17 cellular contexts compared by ENCODE assay signal in genomic region chr6:43091020-43091419, GRCh38. TPM values are rescaled to one million over a fixed set of nuclear protein-coding genes. Genes with fewer than 3 reads are reported as not detected.
A peak's percentile ranks its signal among the peaks of the same experiment; 100 is the strongest.
DNase-seq lines count a peak whose midpoint lies in the region; ATAC-seq and TF ChIP-seq lines count a peak whose summit lies in the region.
"Had no signal": no experiment of that assay in that cellular context is flagged by ENCODE, and none has a peak within 500 bp of the region (broad histone marks: within the 10 kb centered on the region; RNA-seq: fewer than 3 reads in every experiment).

No MANE protein-coding gene starts in this region.

- DNase-seq in RWPE1 (ENCODE audit: low spot score) (no peak), prostate gland (ENCODE audit: low spot score) (no peak), superior temporal gyrus (ENCODE audit: extremely low spot score) (no peak), erythroblast (lab: John Stamatoyannopoulos, UW) (no peak)
- DNase-seq in activated T-cell treated with anti-CD3 and anti-CD28 coated beads, Interleukin-2, amount 50 U/mL, for 1 hour = no peak
- DNase-seq: activated gamma-delta T cell treated with Interleukin-2 at 50 U/mL for 16 hours; anterior cingulate cortex; MV-4-11; NCI-H774; sigmoid colon; stimulated activated CD4-positive, alpha-beta T cell treated with anti-CD3 and anti-CD28 coated beads, Interleukin-4, amount 100 ng/mL, for 24 hours; T-helper 17 cell had no signal

- no peak overlapping the region for H3K9ac ChIP-seq in iPS-18a (ENCODE audit: low read length)

- no peak for TF ChIP-seq POLR2A in prostate gland (IDR thresholded peaks at IDR 0.05)
- no peak for TF ChIP-seq POLR2A in erythroblast (IDR thresholded peaks at IDR 0.05; ENCODE audit: low read length)

- TF ChIP-seq CTCF in C4-2B (conservative IDR thresholded peaks at IDR 0.05) (no peak), RWPE1 (conservative IDR thresholded peaks at IDR 0.05; ENCODE audit: low read depth) (no peak), prostate gland (IDR thresholded peaks at IDR 0.05) (no peak)

- H3K36me3 ChIP-seq in iPS-18a (ENCODE audit: control insufficient read depth, low read depth, low read length) (no peaks in the 10 kb centered on the region), prostate gland (no peaks in the 10 kb centered on the region)
- H3K36me3 ChIP-seq: HAP-1, neutrophil, sigmoid colon had no signal

- H3K27ac ChIP-seq in C4-2B (peak overlapping the region; percentile 74), RWPE1 (peak overlapping the region; percentile 32), iPS-18a (ENCODE audit: low read length) (peak overlapping the region; percentile 56), prostate gland (peak overlapping the region; percentile 79 to 80)
- H3K27ac ChIP-seq: neutrophil, sigmoid colon had no signal

- peak overlapping the region; percentile 46 for H3K4me3 ChIP-seq in iPS-18a (ENCODE audit: low read length)
- H3K4me3 ChIP-seq in prostate gland = no peak overlapping the region
- H3K4me3 ChIP-seq: HAP-1, sigmoid colon had no signal

- H3K4me1 ChIP-seq in iPS-18a (ENCODE audit: control insufficient read depth, low read depth, low read length) = peaks cover 43% of the 10 kb centered on the region
- H3K4me1 ChIP-seq in prostate gland (replicated peaks) = peaks cover 32% of the 10 kb centered on the region

- CTCF ChIA-PET in RWPE1 (lab: Yijun Ruan, JAX) = interaction anchor here (1.8 kb wide), 1 partner anchor 53 kb away, joined by 5 read pairs; no protein-coding TSS in a partner anchor

- 39% methylated on average over 5 of the region's 5 CpGs for WGBS in prostate gland

- no peak for ATAC-seq in HG02870 (IDR thresholded peaks at IDR 0.05; ENCODE audit: unreplicated experiment)
- ATAC-seq: T-helper 17 cell had no signal

- intact Hi-C loops in prostate gland (cut with DNase I) = no loop called here

- POLR2A ChIA-PET in RWPE1 (lab: Yijun Ruan, JAX; ENCODE audit: low non-redundant PET) = interaction anchor here (0.9 kb wide), 1 partner anchor 15 kb away, joined by 3 read pairs; the partner anchor contains the start of gene PTK7

- H3K27me3 ChIP-seq in iPS-18a (ENCODE audit: control insufficient read depth, insufficient read depth, low read length) (no peaks in the 10 kb centered on the region), prostate gland (replicated peaks; ENCODE audit: insufficient read depth) (no peaks in the 10 kb centered on the region)
- H3K27me3 ChIP-seq: neutrophil, sigmoid colon had no signal

- H3K9me3 ChIP-seq in iPS-18a (ENCODE audit: control insufficient read depth, low read depth, low read length) (no peaks in the 10 kb centered on the region), prostate gland (no peaks in the 10 kb centered on the region)
- H3K9me3 ChIP-seq: HAP-1, neutrophil, sigmoid colon had no signal

RNA-seq across cellular contexts. Expression of gene PTK7, which starts 14.9 kb away (rescaled TPM):
- 10 to 100 TPM; 83.3 to 85.2 TPM for total RNA-seq in prostate gland

RNA-seq across cellular contexts. Expression of gene KLC4, which starts 31.6 kb away (rescaled TPM):
- 10 to 100 TPM; 27.3 to 41.2 TPM for total RNA-seq in prostate gland

RNA-seq across cellular contexts. Expression of gene MRPL2, which starts 31.8 kb away (rescaled TPM):
- 10 to 100 TPM; 19.1 to 52.3 TPM for total RNA-seq in prostate gland

RNA-seq across cellular contexts. Expression of gene CUL7, which starts 37.4 kb away (rescaled TPM):
- 10 to 100 TPM; 18.6 to 30.4 TPM for total RNA-seq in prostate gland
